23 cellular contexts compared by ENCODE assay signal in genomic region chr3:84440306-84440705, GRCh38.
DNase-seq lines count a peak whose midpoint lies in the region; TF ChIP-seq lines count a peak whose summit lies in the region.
"Had no signal": no experiment of that assay in that cellular context is flagged by ENCODE, and none has a peak within 500 bp of the region (broad histone marks: within the 10 kb centered on the region; RNA-seq: fewer than 3 reads in every experiment).

No MANE protein-coding gene starts in this region.

- H3K36me3 ChIP-seq in transverse colon = no peaks in the 10 kb centered on the region
- H3K36me3 ChIP-seq: BLaER1, MG63 had no signal

- DNase-seq in NCI-H69 (lab: John Stamatoyannopoulos, UW) (peak; percentile 38), astrocyte of the hippocampus (ENCODE audit: low read depth, low spot score) (peak; percentile 31), left kidney (ENCODE audit: low read depth, low spot score) (peak; percentile 28), retina (peak; percentile 46), erythroblast (lab: John Stamatoyannopoulos, UW) (no peak), transverse colon (no peak)
- DNase-seq in activated CD4-positive, alpha-beta T cell treated with anti-CD3 and anti-CD28 coated beads, Interleukin-2, amount 50 U/mL, for 1 hour = no peak
- DNase-seq: Caco-2; CD4-positive, alpha-beta T cell; DMS 273 treated with DMSO at 0.1 percent for 48 hours; DND-41; H7; MG63; NCI-H1417; NCI-H187 treated with DMSO at 0.1 percent for 48 hours; NCI-H2107; NCI-H510A treated with DMSO at 0.1 percent for 48 hours; PC-9; RPMI8226; SHP77 had no signal

- H3K4me3 ChIP-seq in transverse colon = no peak overlapping the region
- H3K4me3 ChIP-seq: BLaER1, K562, MG63, PC-9, SK-N-MC had no signal

- intact Hi-C loops in transverse colon (cut with DNase I; ENCODE audit: low total_unique reads) = no loop called here

- H3K27me3 ChIP-seq in transverse colon = no peaks in the 10 kb centered on the region
- H3K27me3 ChIP-seq: BLaER1, MG63 had no signal

- in situ Hi-C loops in transverse colon (cut with MboI; ENCODE audit: low pct_ligation_motif_present in 1 of 4, low pct_unique_long_range_greater_than_20kb in 1 of 4, low sequenced_read_pairs in 3 of 4) = no loop called here

- WGBS in transverse colon (ENCODE audit: low coverage in 1 of 2), 2 donors = 67 to 70% methylated on average over 4 to 10 of the region's 10 CpGs

- no peak overlapping the region for H3K27ac ChIP-seq in transverse colon
- H3K27ac ChIP-seq: BLaER1, PC-9, SK-N-MC had no signal

- TF ChIP-seq EP300 in transverse colon (IDR thresholded peaks at IDR 0.05; ENCODE audit: low read depth) = no peak

- H3K4me1 ChIP-seq in transverse colon = no peaks in the 10 kb centered on the region
- H3K4me1 ChIP-seq: BLaER1, Caco-2 had no signal

- TF ChIP-seq CTCF in transverse colon (IDR thresholded peaks at IDR 0.05) = no peak

- H3K9me3 ChIP-seq in transverse colon = no peaks in the 10 kb centered on the region
- H3K9me3 ChIP-seq: BLaER1, Caco-2, MG63 had no signal

- TF ChIP-seq POLR2A in erythroblast (IDR thresholded peaks at IDR 0.05; ENCODE audit: low read length) (no peak), transverse colon (IDR thresholded peaks at IDR 0.05) (no peak)

Comparison
In these comparisons a context has a peak if more than half of its experiments do, and no peak if none do; other contexts are left out.
1. DNase-seq: peak in NCI-H69 (single experiment), astrocyte of the hippocampus (single experiment), left kidney (single experiment) and retina (single experiment); none in erythroblast (0 of 2), transverse colon (single experiment) and activated CD4-positive, alpha-beta T cell treated with anti-CD3 and anti-CD28 coated beads, Interleukin-2, amount 50 U/mL, for 1 hour (single experiment).